Comparison of ENCODE assay signal across 8 cellular contexts in the genomic region with DNA sequence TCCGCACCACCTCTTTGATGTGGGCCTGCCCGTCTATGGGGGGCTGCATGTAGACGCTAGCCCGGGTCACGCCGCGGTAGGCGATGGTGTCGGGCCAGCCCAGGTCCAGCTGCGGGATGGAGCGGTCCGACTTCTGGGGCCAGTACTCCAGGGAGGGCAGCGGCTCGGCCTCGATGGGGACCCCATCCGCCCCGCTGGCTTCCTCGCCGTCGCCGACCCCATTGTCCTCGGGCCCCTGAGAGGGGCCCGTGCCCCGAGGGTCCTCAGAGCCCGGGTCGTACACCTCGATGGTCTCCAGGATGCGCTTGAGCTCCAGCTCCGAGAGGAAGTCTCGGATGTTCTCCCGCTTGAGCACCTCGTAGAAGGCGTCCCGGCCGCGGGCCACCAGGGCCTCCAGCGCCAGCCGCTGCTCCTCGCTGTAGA. TPM values are rescaled to one million over a fixed set of nuclear protein-coding genes. Genes with fewer than 3 reads are reported as not detected.
DNase-seq lines count a peak whose midpoint lies in the region; ATAC-seq, FAIRE-seq and TF ChIP-seq lines count a peak whose summit lies in the region.

No MANE protein-coding gene starts in this region.

- peak overlapping the region; percentile 46 to 97 (median 81) for H3K27ac Mint-ChIP-seq in CD8-positive, alpha-beta memory T cell

- H3K4me3 Mint-ChIP-seq in CD8-positive, alpha-beta memory T cell = peak overlapping the region; percentile 71 to 98 (median 90)

- peak overlapping the region; percentile 24 for H3K27ac ChIP-seq in CD8-positive, alpha-beta memory T cell (ENCODE audit: low read depth, low read length)
- H3K27ac ChIP-seq in Panc1 (ENCODE audit: low read length) (peak overlapping the region; percentile 75), pancreas (peak overlapping the region; percentile 16 to 82 (median 60))

- POLR2A ChIA-PET in CD8-positive, alpha-beta memory T cell (lab: Charles Lee) = interaction anchor here (1.3 kb wide), 1 partner anchor 13 kb away, joined by 4 read pairs; no protein-coding TSS in a partner anchor
- POLR2A ChIA-PET in Panc1 (lab: Charles Lee) = no interaction called here

- FAIRE-seq in pancreas (lab: Jason Lieb, UNC) = no peak

- TF ChIP-seq CTCF in Panc1 (IDR thresholded peaks at IDR 0.05) (no peak), epithelial cell of proximal tubule (conservative IDR thresholded peaks at IDR 0.05; ENCODE audit: low read depth, low read length) (no peak), pancreas (IDR thresholded peaks at IDR 0.05) (no peak)

- 55 to 59% methylated on average over 39 of the region's 39 CpGs for WGBS in pancreas, 2 donors

- no peaks in the 10 kb centered on the region for H3K27me3 ChIP-seq in CD8-positive, alpha-beta memory T cell (ENCODE audit: insufficient read depth, low read length, poor library complexity, severe bottlenecking)
- no peaks in the 10 kb centered on the region for H3K27me3 ChIP-seq in Panc1 (ENCODE audit: control insufficient read depth, insufficient read depth, low read length)
- no peaks in the 10 kb centered on the region for H3K27me3 ChIP-seq in pancreas

- DNase-seq in CD8-positive, alpha-beta memory T cell = peak in 1 of 5 donors; percentile 55
- DNase-seq in Panc1 (ENCODE audit: low read depth, low spot score) (no peak), epithelial cell of proximal tubule (ENCODE audit: low read depth) (no peak), pancreas (peak in 1 of 6 donors; percentile 81), GM19240 (ENCODE audit: insufficient read length, low spot score) (no peak), HUDEP-2 (lab: John Stamatoyannopoulos, UW; ENCODE audit: unreplicated experiment in 76 of 76) (no peak)

- BruUV-seq in Panc1 (replicated peaks; lab: Mats Ljungman, UMichigan) = no TSS peak

- peaks cover 25 to 45% (median 32%) of the 10 kb centered on the region in 3 donors for H3K4me1 Mint-ChIP-seq in CD8-positive, alpha-beta memory T cell

- H3K4me1 ChIP-seq in CD8-positive, alpha-beta memory T cell (ENCODE audit: insufficient read depth, low read length) = peaks cover 36% of the 10 kb centered on the region
- H3K4me1 ChIP-seq in Panc1 (ENCODE audit: control insufficient read depth, insufficient read depth, low read length) (peaks cover 9% of the 10 kb centered on the region), pancreas (peaks cover 0 to 17% (median 4%) of the 10 kb centered on the region in 3 donors)

- H3K9me3 Mint-ChIP-seq in CD8-positive, alpha-beta memory T cell = no peaks in the 10 kb centered on the region

- in situ Hi-C loops in Panc1 (cut with HindIII; ENCODE audit: low pct_unique_long_range_greater_than_20kb, low sequenced_read_pairs) = no loop called here

- H3K9me3 ChIP-seq in CD8-positive, alpha-beta memory T cell (ENCODE audit: low read length) = no peaks in the 10 kb centered on the region
- H3K9me3 ChIP-seq in Panc1 (ENCODE audit: control insufficient read depth, insufficient read depth, low read depth, low read length) = no peaks in the 10 kb centered on the region
- H3K9me3 ChIP-seq in pancreas = no peaks in the 10 kb centered on the region

- ATAC-seq in Panc1 (no peak; the same call in 1 of the 2 replicates), pancreas (no peak), GM18505 (IDR thresholded peaks at IDR 0.05; ENCODE audit: unreplicated experiment) (no peak), GM18858 (IDR thresholded peaks at IDR 0.05; ENCODE audit: unreplicated experiment) (no peak)

- H3K27me3 Mint-ChIP-seq in CD8-positive, alpha-beta memory T cell = no peaks in the 10 kb centered on the region

- intact Hi-C loops in Panc1 (cut with micrococcal nuclease; ENCODE audit: unreplicated experiment) (no loop called here), pancreas (cut with DNase I) (no loop called here)

- no peaks in the 10 kb centered on the region for H3K36me3 ChIP-seq in CD8-positive, alpha-beta memory T cell (ENCODE audit: insufficient read depth, low read length)
- no peaks in the 10 kb centered on the region; the same call in 1 of the 2 replicates for H3K36me3 ChIP-seq in Panc1 (ENCODE audit: control insufficient read depth, insufficient read depth, low read length)
- no peaks in the 10 kb centered on the region for H3K36me3 ChIP-seq in pancreas

- H3K4me3 ChIP-seq in CD8-positive, alpha-beta memory T cell (ENCODE audit: low read length) = peak overlapping the region; percentile 53
- H3K4me3 ChIP-seq in Panc1 (ENCODE audit: low read depth in 2 of 2, low read length in 2 of 2) (peak overlapping the region; percentile 61 to 69), epithelial cell of proximal tubule (ENCODE audit: low read depth, low read length) (peak overlapping the region; percentile 63), pancreas (peak overlapping the region; percentile 46 to 84 (median 56))

- CTCF ChIA-PET in CD8-positive, alpha-beta memory T cell (lab: Charles Lee) = interaction anchor here (1.3 to 2.6 kb wide), 2 partner anchors 9 to 43 kb away, joined by 3 to 10 read pairs; no protein-coding TSS in a partner anchor
- CTCF ChIA-PET in Panc1 (lab: Charles Lee) = no interaction called here

- H3K36me3 Mint-ChIP-seq in CD8-positive, alpha-beta memory T cell = peaks cover 0 to 19% (median 0%) of the 10 kb centered on the region in 3 donors

- TF ChIP-seq POLR2A in GM18505 (IDR thresholded peaks at IDR 0.05; ENCODE audit: borderline replicate concordance, extremely low read depth, insufficient read depth, insufficient read length) = no peak

RNA-seq across cellular contexts. Expression of a gene that starts 1.0 kb away (rescaled TPM):
- total RNA-seq in CD8-positive, alpha-beta memory T cell = 10 to 100 TPM; 13.1 to 14.6 TPM
- 7.3 TPM for polyA plus RNA-seq in CD8-positive, alpha-beta memory T cell
- total RNA-seq in Panc1 (2021; ENCODE audit: unreplicated experiment) = 17.3 TPM
- polyA plus RNA-seq in Panc1 (2012; ENCODE audit: insufficient read length) = 15.6 TPM
- 19.3 and 24.7 TPM in 2 replicates for total RNA-seq in epithelial cell of proximal tubule
- total RNA-seq in pancreas = 10 to 100 TPM in 2 of 6 donors, 1 to 10 TPM in 4; 5.6 to 10.8 (median 7.5) TPM
- polyA plus RNA-seq in pancreas = 10 to 100 TPM; 10.4 to 12.9 TPM

RNA-seq across cellular contexts. Expression of a gene that starts 43.2 kb away (rescaled TPM):
- total RNA-seq in CD8-positive, alpha-beta memory T cell = 10 to 100 TPM in 1 of 2 experiments, 1 to 10 TPM in 1; 7.9 to 10.1 TPM
- 36.2 TPM for polyA plus RNA-seq in CD8-positive, alpha-beta memory T cell
- total RNA-seq in Panc1 (2021; ENCODE audit: unreplicated experiment) = 0.21 TPM
- polyA plus RNA-seq in Panc1 (2012; ENCODE audit: insufficient read length) = not detected
- total RNA-seq in epithelial cell of proximal tubule = 0.29 TPM in 1 of 2 replicates, not detected in the other
- total RNA-seq in pancreas = 1 to 10 TPM in 2 of 6 donors, under 1 TPM in 4; 0.38 to 1.5 (median 0.56) TPM
- polyA plus RNA-seq in pancreas = 1 to 10 TPM; 1.5 to 2.3 TPM

RNA-seq across cellular contexts. Expression of a gene that starts 51.6 kb away (rescaled TPM):
- not detected for total RNA-seq in CD8-positive, alpha-beta memory T cell
- polyA plus RNA-seq in CD8-positive, alpha-beta memory T cell = not detected
- not detected for total RNA-seq in Panc1 (2021; ENCODE audit: unreplicated experiment)
- not detected for polyA plus RNA-seq in Panc1 (2012; ENCODE audit: insufficient read length)
- total RNA-seq in epithelial cell of proximal tubule = not detected in 2 replicates
- total RNA-seq in pancreas = not detected
- under 1 TPM in 1 of 2 donors, not detected in 1; 0.02 TPM for polyA plus RNA-seq in pancreas

Comparison
In these comparisons a context has a peak if more than half of its experiments do, and no peak if none do; other contexts are left out.
1. H3K27ac ChIP-seq: peak in every context shown above with its lines; median percentile 75 in Panc1; 60 in pancreas; 24 in CD8-positive, alpha-beta memory T cell.